Comparison of ENCODE assay signal across 8 cellular contexts in genomic region chr3:138945646-138946553, GRCh38. TPM values are rescaled to one million over a fixed set of nuclear protein-coding genes. Genes with fewer than 3 reads are reported as not detected.
A peak's percentile ranks its signal among the peaks of the same experiment; 100 is the strongest.
DNase-seq lines count a peak whose midpoint lies in the region; ATAC-seq and TF ChIP-seq lines count a peak whose summit lies in the region.

No MANE protein-coding gene starts in this region.

- H3K79me2 ChIP-seq in neural cell (replicated peaks; ENCODE audit: insufficient read depth, low read length), result no peaks in the 10 kb centered on the region

- H3K9ac ChIP-seq in neural cell (ENCODE audit: low read length), result no peak overlapping the region

- TF ChIP-seq CTCF in RWPE1 (conservative IDR thresholded peaks at IDR 0.05; ENCODE audit: low read depth), result peak; percentile 19
- TF ChIP-seq CTCF in neural cell (IDR thresholded peaks at IDR 0.05; ENCODE audit: poor library complexity, severe bottlenecking), result peak; percentile 48

- no peak overlapping the region for H2AFZ ChIP-seq in neural cell (ENCODE audit: low read depth, low read length)

- H4K20me1 ChIP-seq in neural cell (ENCODE audit: insufficient read depth), result no peaks in the 10 kb centered on the region

- H3K4me3 ChIP-seq in neural cell (ENCODE audit: low read length), result peak overlapping the region; percentile 59

- H3K9me2 ChIP-seq in neural cell (ENCODE audit: insufficient read depth, low read length), result no peaks in the 10 kb centered on the region

- CTCF ChIA-PET in RWPE1 (lab: Yijun Ruan, JAX), result interaction anchor here (0.5 to 2.1 kb wide), 5 partner anchors 10 to 353 kb away, joined by 3 to 11 read pairs (median 4); no protein-coding TSS in a partner anchor

- ATAC-seq in GM21723 (IDR thresholded peaks at IDR 0.05; ENCODE audit: unreplicated experiment) (no peak), HG03432 (IDR thresholded peaks at IDR 0.05; ENCODE audit: unreplicated experiment) (no peak)

- H3F3A ChIP-seq in neural cell (ENCODE audit: insufficient read depth, low read length, poor library complexity, severe bottlenecking), result no peaks in the 10 kb centered on the region

- DNase-seq in stimulated activated CD4-positive, alpha-beta T cell treated with anti-CD3 and anti-CD28 coated beads, Interleukin-15, amount 100 ng/mL, for 24 hours, result peak; percentile 47
- no peak for DNase-seq in stimulated activated CD4-positive, alpha-beta T cell treated with anti-CD3 and anti-CD28 coated beads, Interleukin-2, amount 100 ng/mL, for 48 hours
- DNase-seq in RWPE1 (ENCODE audit: low spot score) (no peak), erythroblast (lab: John Stamatoyannopoulos, UW) (peak; percentile 35 to 46), NCI-H1436 (lab: John Stamatoyannopoulos, UW) (no peak)

- H3K27ac ChIP-seq in RWPE1 (no peak overlapping the region), neural cell (ENCODE audit: low read length) (no peak overlapping the region)

- H3K27me3 ChIP-seq in neural cell (ENCODE audit: insufficient read depth, low read depth, low read length), result peaks cover 99% of the 10 kb centered on the region

- TF ChIP-seq POLR2A in erythroblast (IDR thresholded peaks at IDR 0.05; ENCODE audit: low read length), result no peak

- H3K36me3 ChIP-seq in neural cell (ENCODE audit: insufficient read depth, low read length), result no peaks in the 10 kb centered on the region

- no peaks in the 10 kb centered on the region for H3K9me3 ChIP-seq in neural cell (ENCODE audit: low read length)

- no peak for TF ChIP-seq RAD21 in neural cell (conservative IDR thresholded peaks at IDR 0.05)

- TF ChIP-seq EP300 in neural cell (conservative IDR thresholded peaks at IDR 0.05; ENCODE audit: poor library complexity, severe bottlenecking), result no peak

- H3K4me2 ChIP-seq in neural cell (ENCODE audit: low read length), result no peak overlapping the region

- POLR2A ChIA-PET in RWPE1 (lab: Yijun Ruan, JAX; ENCODE audit: low non-redundant PET), result no interaction called here

TF ChIP-seq in neural cell, 6 proteins besides CTCF, POLR2A, EP300 and RAD21:
- no peak for TF ChIP-seq MXI1 (conservative IDR thresholded peaks at IDR 0.05; ENCODE audit: poor library complexity, severe bottlenecking)
- peak; percentile 16 for TF ChIP-seq EZH2 (IDR thresholded peaks at IDR 0.05; ENCODE audit: borderline replicate concordance, insufficient read depth, low read length, poor library complexity, severe bottlenecking)
TF ChIP-seq in neural cell: peak in this region for 1.

RNA-seq across cellular contexts. Expression of gene FOXL2, which starts 1.0 kb away (rescaled TPM):
- not detected in 2 replicates for polyA plus RNA-seq in neural cell
- polyA minus RNA-seq in neural cell, result not detected in 2 replicates

RNA-seq across cellular contexts. Expression of gene FOXL2NB, which starts 1.1 kb away (rescaled TPM):
- not detected in 2 replicates for polyA plus RNA-seq in neural cell
- polyA minus RNA-seq in neural cell, result not detected in 2 replicates

Comparison
In these comparisons a context has a peak if more than half of its experiments do, and no peak if none do; other contexts are left out.
1. DNase-seq: peak in stimulated activated CD4-positive, alpha-beta T cell treated with anti-CD3 and anti-CD28 coated beads, Interleukin-15, amount 100 ng/mL, for 24 hours (single experiment) and erythroblast (2 of 2); none in stimulated activated CD4-positive, alpha-beta T cell treated with anti-CD3 and anti-CD28 coated beads, Interleukin-2, amount 100 ng/mL, for 48 hours (0 of 2), RWPE1 (single experiment) and NCI-H1436 (single experiment).